7 cellular contexts compared by ENCODE assay signal in genomic region chr10:48063925-48064625, GRCh38.
DNase-seq lines count a peak whose midpoint lies in the region; ATAC-seq, FAIRE-seq and TF ChIP-seq lines count a peak whose summit lies in the region.
"Not testable (repeated sequence)": the region's sequence is repeated elsewhere in the genome, so short reads cannot be mapped to it uniquely, and the experiment has no call there.

No MANE protein-coding gene starts in this region.

- not testable (repeated sequence) for H3K36me3 Mint-ChIP-seq in T-cell

- not testable (repeated sequence) for H3K9me3 Mint-ChIP-seq in T-cell

- H3K4me1 ChIP-seq in mucosa of descending colon (ENCODE audit: low read depth) = not testable (repeated sequence)

- not testable (repeated sequence) for H3K4me3 Mint-ChIP-seq in T-cell

- H3K27me3 Mint-ChIP-seq in T-cell = not testable (repeated sequence)

- H3K4me1 Mint-ChIP-seq in T-cell = not testable (repeated sequence)

- ATAC-seq in GM18873 (IDR thresholded peaks at IDR 0.05; ENCODE audit: low FRiP score, unreplicated experiment) (peak; percentile 77), GM21423 (IDR thresholded peaks at IDR 0.05; ENCODE audit: unreplicated experiment) (peak; percentile 64), HG02763 (IDR thresholded peaks at IDR 0.05; ENCODE audit: unreplicated experiment) (peak; percentile 86), HG03175 (IDR thresholded peaks at IDR 0.05; ENCODE audit: unreplicated experiment) (peak; percentile 93), T-cell (replicated peaks in 1 of 4) (peak; percentile 66 to 85 (median 71)), mucosa of descending colon (peak; percentile 99)

- not testable (repeated sequence) for H3K27ac Mint-ChIP-seq in T-cell

- H3K36me3 ChIP-seq in mucosa of descending colon (ENCODE audit: low read depth) = not testable (repeated sequence)

- peak; percentile 89 for FAIRE-seq in endometrium (lab: Jason Lieb, UNC)

- intact Hi-C loops in mucosa of descending colon (cut with DNase I, micrococcal nuclease) = not testable (repeated sequence)

- not testable (repeated sequence) for TF ChIP-seq CTCF in mucosa of descending colon (IDR thresholded peaks at IDR 0.05)

- not testable (repeated sequence) for H3K4me3 ChIP-seq in mucosa of descending colon

- POLR2A ChIA-PET in T-cell (lab: Charles Lee) = not testable (repeated sequence)

- not testable (repeated sequence) for H3K9me3 ChIP-seq in mucosa of descending colon

- CTCF ChIA-PET in T-cell (lab: Charles Lee) = not testable (repeated sequence)

- DNase-seq in T-cell, mucosa of descending colon: not testable (repeated sequence)
